In genomic region chr6:109441069-109441816, GRCh38 we compare ENCODE assay signal across 8 cellular contexts. TPM values are rescaled to one million over a fixed set of nuclear protein-coding genes. Genes with fewer than 3 reads are reported as not detected.
DNase-seq lines count a peak whose midpoint lies in the region; ATAC-seq, FAIRE-seq and TF ChIP-seq lines count a peak whose summit lies in the region.

No MANE protein-coding gene starts in this region.

- in situ Hi-C loops in GM12878 (cut with MboI): no loop called here

- intact Hi-C loops in GM12878 (cut with micrococcal nuclease; ENCODE audit: unreplicated experiment): no loop called here

- POLR2A ChIA-PET in RWPE1 (lab: Yijun Ruan, JAX; ENCODE audit: low non-redundant PET): interaction anchor here (1.3 kb wide), 1 partner anchor 58 kb away, joined by 4 read pairs; the partner anchor contains the start of gene CD164
- POLR2A ChIA-PET in GM12878 (lab: Charles Lee): interaction anchor here (0.6 to 5.5 kb wide), 14 partner anchors 9 to 882 kb away, joined by 3 to 74 read pairs (median 4); partner anchors contain the start of genes AK9, CD164, CDC40 and FIG4

- RAD21 ChIA-PET in GM12878 (lab: Charles Lee; ENCODE audit: unreplicated experiment): interaction anchor here (0.6 to 4.4 kb wide), 15 partner anchors 11 to 282 kb away, joined by 3 to 34 read pairs (median 4); partner anchors contain the start of genes CD164, MICAL1 and ZBTB24

- no peaks in the 10 kb centered on the region for H4K20me1 ChIP-seq in GM12878 (ENCODE audit: control insufficient read depth, insufficient read depth)

- SMC1A ChIA-PET in GM12878 (lab: Charles Lee; ENCODE audit: uncharacterized antibody, unreplicated experiment): interaction anchor here (1.0 to 4.7 kb wide), 12 partner anchors 9 to 359 kb away, joined by 3 to 34 read pairs (median 6); partner anchors contain the start of gene MICAL1

- H3K4me1 ChIP-seq in GM12878 (ENCODE audit: control insufficient read depth, insufficient read depth, low read length) (peaks cover 12% of the 10 kb centered on the region), iPS-18a (ENCODE audit: control insufficient read depth, low read depth, low read length) (peaks cover 4% of the 10 kb centered on the region)

- H3K9ac ChIP-seq in GM12878 (ENCODE audit: control insufficient read depth, insufficient read depth, low read length) (peak overlapping the region; percentile 90), iPS-18a (ENCODE audit: low read length) (peak overlapping the region; percentile 80)

- no peak for TF ChIP-seq EP300 in GM12878 (IDR thresholded peaks at IDR 0.05; ENCODE audit: borderline replicate concordance in 1 of 2, control insufficient read depth in 1 of 2, low read depth in 2 of 2, low read length in 2 of 2)

- H3K27ac ChIP-seq in RWPE1: peak overlapping the region; percentile 87
- H3K27ac ChIP-seq in GM12878 (ENCODE audit: control insufficient read depth, insufficient read depth): peak overlapping the region; percentile 81
- H3K27ac ChIP-seq in iPS-18a (ENCODE audit: low read length): no peak overlapping the region

- H3K27me3 ChIP-seq in GM12878 (replicated peaks in 1 of 2; ENCODE audit: control insufficient read depth in 2 of 2, insufficient read depth in 2 of 2, low read length in 1 of 2): no peaks in the 10 kb centered on the region
- H3K27me3 ChIP-seq in iPS-18a (ENCODE audit: control insufficient read depth, insufficient read depth, low read length): peaks cover 12% of the 10 kb centered on the region

- peak overlapping the region; percentile 90 for H2AFZ ChIP-seq in GM12878 (ENCODE audit: control insufficient read depth, low read depth, low read length)

- H3K4me3 ChIP-seq in GM12878: peak overlapping the region; percentile 87
- H3K4me3 ChIP-seq in iPS-18a (ENCODE audit: low read length): peak overlapping the region; percentile 87

- TF ChIP-seq RAD21 in GM12878 (IDR thresholded peaks at IDR 0.05; ENCODE audit: insufficient read depth, low read depth, low read length): no peak

- H3K36me3 ChIP-seq in GM12878 (ENCODE audit: control insufficient read depth in 2 of 2, insufficient read depth in 2 of 2, low read length in 1 of 2) (peaks cover 10 to 19% of the 10 kb centered on the region in 2 experiments), iPS-18a (ENCODE audit: control insufficient read depth, low read depth, low read length) (peaks cover 31% of the 10 kb centered on the region)

- H3K9me3 ChIP-seq in GM12878 (replicated peaks; ENCODE audit: control insufficient read depth, insufficient read depth, low read length) (no peaks in the 10 kb centered on the region), iPS-18a (ENCODE audit: control insufficient read depth, low read depth, low read length) (no peaks in the 10 kb centered on the region)

- BruUV-seq in GM12878 (replicated peaks; lab: Mats Ljungman, UMichigan): TSS peak; percentile 54

- 0 out of 2 replicates have a peak, but pooled peaks have one; percentile 17 for TF ChIP-seq POLR2A in GM12878 (IDR thresholded peaks at IDR 0.05; ENCODE audit: low read depth, low read length)

- DNase-seq in D341Med (ENCODE audit: low spot score): peak; percentile 71
- peak; percentile 75 for DNase-seq in HT-29 (ENCODE audit: low spot score)
- DNase-seq in RWPE1 (ENCODE audit: low spot score): peak; percentile 28
- no peak for DNase-seq in GM12878 (ENCODE audit: low read depth, low spot score)
- DNase-seq in stimulated activated CD4-positive, alpha-beta T cell treated with anti-CD3 and anti-CD28 coated beads, Interleukin-4, amount 100 ng/mL, for 1 hour: peak; percentile 53
- DNase-seq in inferior parietal cortex (ENCODE audit: extremely low spot score): no peak

- ATAC-seq in GM19463 (IDR thresholded peaks at IDR 0.05; ENCODE audit: unreplicated experiment) (peak; percentile 19), GM12878 (peak; percentile 59)

- TF ChIP-seq CTCF in RWPE1 (conservative IDR thresholded peaks at IDR 0.05; ENCODE audit: low read depth): peak; percentile 41
- TF ChIP-seq CTCF in GM12878 (IDR thresholded peaks at IDR 0.05 in 2 of 3, conservative IDR thresholded peaks at IDR 0.05 in 1 of 3; ENCODE audit: control insufficient read depth in 2 of 3, extremely low read depth in 1 of 3, insufficient read depth in 1 of 3, low read depth in 3 of 3, low read length in 3 of 3): peak; percentile 12 to 38 (median 31); a peak in 3 of 6 replicates

- under 1% methylated on average over 31 of the region's 31 CpGs for WGBS in GM12878 (ENCODE audit: insufficient coverage, insufficient replicate concordance, low lambda C conversion rate, missing lambda C conversion rate)

- H3K79me2 ChIP-seq in GM12878 (ENCODE audit: control insufficient read depth, insufficient read depth, low read length): peaks cover 7% of the 10 kb centered on the region

- peak; percentile 80 for FAIRE-seq in GM12878 (lab: Jason Lieb, UNC)

- H3K4me2 ChIP-seq in GM12878 (ENCODE audit: control insufficient read depth, insufficient read depth): peak overlapping the region; percentile 97

- CTCF ChIA-PET in RWPE1 (lab: Yijun Ruan, JAX): interaction anchor here (0.6 to 1.1 kb wide), 3 partner anchors 11 to 253 kb away, joined by 3 to 5 read pairs (median 4); no protein-coding TSS in a partner anchor
- CTCF ChIA-PET in GM12878 (lab: Yijun Ruan, JAX): interaction anchor here (0.8 to 4.8 kb wide), 10 partner anchors 9 to 598 kb away, joined by 3 to 30 read pairs (median 9); partner anchors contain the start of genes CD164, MICAL1, SESN1 and ZBTB24

RNA-seq across cellular contexts. Expression of gene SMPD2, which starts 0.7 kb away (rescaled TPM):
- 50.3 and 50.4 TPM in 2 replicates for total RNA-seq in HT-29 (2014; rRNA removed; shearing (Covaris generic))
- total RNA-seq in GM12878 (2013; cell fraction: nucleolus; rRNA removed): 31.5 and 32.2 TPM in 2 replicates
- total RNA-seq in GM12878 (2014; rRNA removed): 13.8 and 15.4 TPM in 2 replicates
- 8.1 and 9.7 TPM in 2 replicates for total RNA-seq in GM12878 (2014; rRNA removed; fragmentation: Illumina TruSeq; extraction: Trizol)
- 12.3 and 13.0 TPM in 2 replicates for total RNA-seq in GM12878 (2021)
- polyA plus RNA-seq in GM12878 (2011; ENCODE audit: low read depth): 3.3 TPM
- polyA plus RNA-seq in GM12878 (2011; rRNA removed): 6.4 and 9.0 TPM in 2 replicates
- 8.1 and 11.7 TPM in 2 replicates for polyA plus RNA-seq in GM12878 (2011; cell fraction: cytosol; rRNA removed)
- 26.4 and 36.8 TPM in 2 replicates for polyA plus RNA-seq in GM12878 (2011; cell fraction: nucleus; rRNA removed)
- 5.8 and 8.2 TPM in 2 replicates for polyA plus RNA-seq in GM12878 (2012)
- 10.4 and 13.4 TPM in 2 replicates for polyA plus RNA-seq in GM12878 (2014; fragmentation: Illumina TruSeq; extraction: Trizol)
- under 1 TPM; 0.06 to 0.73 TPM for polyA plus RNA-seq in GM12878 (2014; fragmentation: Nextera tagmentation; extraction: Ambion mirVana)
- polyA plus RNA-seq in GM12878 (2014; rRNA removed): 13.2 and 15.3 TPM in 2 replicates
- 1 to 10 TPM; 9.6 to 9.8 TPM for polyA plus RNA-seq in GM12878 (2016; fragmentation: Nextera tagmentation; extraction: Ambion mirVana)
- polyA minus RNA-seq in GM12878 (2011; rRNA and poly(A)+ RNA removed): 27.6 TPM in 2 replicates
- 5.4 and 5.5 TPM in 2 replicates for polyA minus RNA-seq in GM12878 (2011; cell fraction: cytosol; rRNA and poly(A)+ RNA removed)
- polyA minus RNA-seq in GM12878 (2011; cell fraction: nucleus; rRNA and poly(A)+ RNA removed): 41.6 and 46.8 TPM in 2 replicates

RNA-seq across cellular contexts. Expression of gene PPIL6, which starts 0.8 kb away (rescaled TPM):
- 0.48 and 0.50 TPM in 2 replicates for total RNA-seq in HT-29 (2014; rRNA removed; shearing (Covaris generic))
- 0.15 and 0.91 TPM in 2 replicates for total RNA-seq in GM12878 (2013; cell fraction: nucleolus; rRNA removed)
- 0.11 TPM in 1 of 2 replicates, not detected in the other for total RNA-seq in GM12878 (2014; rRNA removed)
- total RNA-seq in GM12878 (2014; rRNA removed; fragmentation: Illumina TruSeq; extraction: Trizol): not detected in 2 replicates
- total RNA-seq in GM12878 (2021): 0.37 TPM in 1 of 2 replicates, not detected in the other
- not detected for polyA plus RNA-seq in GM12878 (2011; ENCODE audit: low read depth)
- not detected in 2 replicates for polyA plus RNA-seq in GM12878 (2011; rRNA removed)
- not detected in 2 replicates for polyA plus RNA-seq in GM12878 (2011; cell fraction: cytosol; rRNA removed)
- not detected in 2 replicates for polyA plus RNA-seq in GM12878 (2011; cell fraction: nucleus; rRNA removed)
- polyA plus RNA-seq in GM12878 (2012): 0.09 and 0.13 TPM in 2 replicates
- 0.01 TPM in 1 of 2 replicates, not detected in the other for polyA plus RNA-seq in GM12878 (2014; fragmentation: Illumina TruSeq; extraction: Trizol)
- polyA plus RNA-seq in GM12878 (2014; fragmentation: Nextera tagmentation; extraction: Ambion mirVana): not detected
- 0.12 TPM in 1 of 2 replicates, not detected in the other for polyA plus RNA-seq in GM12878 (2014; rRNA removed)
- under 1 TPM; 0.17 to 0.26 TPM for polyA plus RNA-seq in GM12878 (2016; fragmentation: Nextera tagmentation; extraction: Ambion mirVana)
- polyA minus RNA-seq in GM12878 (2011; rRNA and poly(A)+ RNA removed): not detected in 2 replicates
- polyA minus RNA-seq in GM12878 (2011; cell fraction: cytosol; rRNA and poly(A)+ RNA removed): not detected in 2 replicates
- polyA minus RNA-seq in GM12878 (2011; cell fraction: nucleus; rRNA and poly(A)+ RNA removed): 0.12 TPM in 1 of 2 replicates, not detected in the other

RNA-seq across cellular contexts. Expression of gene MICAL1, which starts 14.3 kb away (rescaled TPM):
- 23.6 and 26.4 TPM in 2 replicates for total RNA-seq in HT-29 (2014; rRNA removed; shearing (Covaris generic))
- total RNA-seq in GM12878 (2013; cell fraction: nucleolus; rRNA removed): 203 and 235 TPM in 2 replicates
- 46.9 and 48.6 TPM in 2 replicates for total RNA-seq in GM12878 (2014; rRNA removed)
- total RNA-seq in GM12878 (2014; rRNA removed; fragmentation: Illumina TruSeq; extraction: Trizol): 25.6 and 27.0 TPM in 2 replicates
- total RNA-seq in GM12878 (2021): 59.8 and 62.8 TPM in 2 replicates
- 24.9 TPM for polyA plus RNA-seq in GM12878 (2011; ENCODE audit: low read depth)
- 42.3 and 61.9 TPM in 2 replicates for polyA plus RNA-seq in GM12878 (2011; rRNA removed)
- 48.3 and 66.9 TPM in 2 replicates for polyA plus RNA-seq in GM12878 (2011; cell fraction: cytosol; rRNA removed)
- polyA plus RNA-seq in GM12878 (2011; cell fraction: nucleus; rRNA removed): 740 and 754 TPM in 2 replicates
- polyA plus RNA-seq in GM12878 (2012): 50.6 and 61.2 TPM in 2 replicates
- polyA plus RNA-seq in GM12878 (2014; fragmentation: Illumina TruSeq; extraction: Trizol): 27.6 and 38.0 TPM in 2 replicates
- 1 to 10 TPM in 1 of 2 experiments, under 1 TPM in 1; 0.32 to 1.3 TPM for polyA plus RNA-seq in GM12878 (2014; fragmentation: Nextera tagmentation; extraction: Ambion mirVana)
- polyA plus RNA-seq in GM12878 (2014; rRNA removed): 71.6 and 75.5 TPM in 2 replicates
- polyA plus RNA-seq in GM12878 (2016; fragmentation: Nextera tagmentation; extraction: Ambion mirVana): 10 to 100 TPM; 44.2 to 46.4 TPM
- 32.8 and 51.6 TPM in 2 replicates for polyA minus RNA-seq in GM12878 (2011; rRNA and poly(A)+ RNA removed)
- 22.6 and 22.9 TPM in 2 replicates for polyA minus RNA-seq in GM12878 (2011; cell fraction: cytosol; rRNA and poly(A)+ RNA removed)
- polyA minus RNA-seq in GM12878 (2011; cell fraction: nucleus; rRNA and poly(A)+ RNA removed): 82.2 and 98.7 TPM in 2 replicates

RNA-seq across cellular contexts. Expression of gene ZBTB24, which starts 41.8 kb away (rescaled TPM):
- total RNA-seq in HT-29 (2014; rRNA removed; shearing (Covaris generic)): 4.6 and 4.8 TPM in 2 replicates
- total RNA-seq in GM12878 (2013; cell fraction: nucleolus; rRNA removed): 23.8 and 24.7 TPM in 2 replicates
- 14.7 and 17.9 TPM in 2 replicates for total RNA-seq in GM12878 (2014; rRNA removed)
- 17.7 and 17.8 TPM in 2 replicates for total RNA-seq in GM12878 (2014; rRNA removed; fragmentation: Illumina TruSeq; extraction: Trizol)
- 11.9 and 12.4 TPM in 2 replicates for total RNA-seq in GM12878 (2021)
- polyA plus RNA-seq in GM12878 (2011; ENCODE audit: low read depth): 4.5 TPM
- polyA plus RNA-seq in GM12878 (2011; rRNA removed): 7.3 and 7.8 TPM in 2 replicates
- 4.8 and 5.3 TPM in 2 replicates for polyA plus RNA-seq in GM12878 (2011; cell fraction: cytosol; rRNA removed)
- 6.2 and 6.4 TPM in 2 replicates for polyA plus RNA-seq in GM12878 (2011; cell fraction: nucleus; rRNA removed)
- polyA plus RNA-seq in GM12878 (2012): 5.6 and 6.4 TPM in 2 replicates
- polyA plus RNA-seq in GM12878 (2014; fragmentation: Illumina TruSeq; extraction: Trizol): 12.1 and 13.3 TPM in 2 replicates
- 1 to 10 TPM; 2.9 to 3.0 TPM for polyA plus RNA-seq in GM12878 (2014; fragmentation: Nextera tagmentation; extraction: Ambion mirVana)
- 7.4 and 7.6 TPM in 2 replicates for polyA plus RNA-seq in GM12878 (2014; rRNA removed)
- 1 to 10 TPM; 8.1 to 9.0 TPM for polyA plus RNA-seq in GM12878 (2016; fragmentation: Nextera tagmentation; extraction: Ambion mirVana)
- polyA minus RNA-seq in GM12878 (2011; rRNA and poly(A)+ RNA removed): 8.6 and 9.3 TPM in 2 replicates
- 4.5 and 4.8 TPM in 2 replicates for polyA minus RNA-seq in GM12878 (2011; cell fraction: cytosol; rRNA and poly(A)+ RNA removed)
- 4.8 and 7.1 TPM in 2 replicates for polyA minus RNA-seq in GM12878 (2011; cell fraction: nucleus; rRNA and poly(A)+ RNA removed)

RNA-seq across cellular contexts. Expression of gene CD164, which starts 59.0 kb away (rescaled TPM):
- 120 and 123 TPM in 2 replicates for total RNA-seq in HT-29 (2014; rRNA removed; shearing (Covaris generic))
- 161 TPM in 2 replicates for total RNA-seq in GM12878 (2013; cell fraction: nucleolus; rRNA removed)
- total RNA-seq in GM12878 (2014; rRNA removed): 159 and 192 TPM in 2 replicates
- total RNA-seq in GM12878 (2014; rRNA removed; fragmentation: Illumina TruSeq; extraction: Trizol): 146 and 148 TPM in 2 replicates
- total RNA-seq in GM12878 (2021): 186 and 199 TPM in 2 replicates
- polyA plus RNA-seq in GM12878 (2011; ENCODE audit: low read depth): 77.0 TPM
- polyA plus RNA-seq in GM12878 (2011; rRNA removed): 447 and 530 TPM in 2 replicates
- polyA plus RNA-seq in GM12878 (2011; cell fraction: cytosol; rRNA removed): 179 and 184 TPM in 2 replicates
- 132 and 162 TPM in 2 replicates for polyA plus RNA-seq in GM12878 (2011; cell fraction: nucleus; rRNA removed)
- 176 TPM in 2 replicates for polyA plus RNA-seq in GM12878 (2012)
- polyA plus RNA-seq in GM12878 (2014; fragmentation: Illumina TruSeq; extraction: Trizol): 223 and 232 TPM in 2 replicates
- polyA plus RNA-seq in GM12878 (2014; fragmentation: Nextera tagmentation; extraction: Ambion mirVana): 100 to 1,000 TPM; 145 to 229 TPM
- 134 and 154 TPM in 2 replicates for polyA plus RNA-seq in GM12878 (2014; rRNA removed)
- polyA plus RNA-seq in GM12878 (2016; fragmentation: Nextera tagmentation; extraction: Ambion mirVana): 100 to 1,000 TPM; 237 to 247 TPM
- 232 and 238 TPM in 2 replicates for polyA minus RNA-seq in GM12878 (2011; rRNA and poly(A)+ RNA removed)
- 184 and 201 TPM in 2 replicates for polyA minus RNA-seq in GM12878 (2011; cell fraction: cytosol; rRNA and poly(A)+ RNA removed)
- polyA minus RNA-seq in GM12878 (2011; cell fraction: nucleus; rRNA and poly(A)+ RNA removed): 123 and 186 TPM in 2 replicates

Comparison
In these comparisons a context has a peak if more than half of its experiments do, and no peak if none do; other contexts are left out.
1. DNase-seq: peak in D341Med (single experiment), HT-29 (single experiment), RWPE1 (single experiment) and stimulated activated CD4-positive, alpha-beta T cell treated with anti-CD3 and anti-CD28 coated beads, Interleukin-4, amount 100 ng/mL, for 1 hour (single experiment); none in GM12878 (single experiment) and inferior parietal cortex (single experiment).